In genomic region chr15:27671794-27672438, GRCh38 we compare ENCODE assay signal across 19 cellular contexts.
"Had no signal": no experiment of that assay in that cellular context is flagged by ENCODE, and none has a peak within 500 bp of the region (broad histone marks: within the 10 kb centered on the region; RNA-seq: fewer than 3 reads in every experiment).

No MANE protein-coding gene starts in this region.

- H3K27ac ChIP-seq: cardiac muscle cell, suprapubic skin, transverse colon, vagina had no signal

- H3K9me3 ChIP-seq: suprapubic skin, transverse colon, vagina had no signal

- H3K4me1 ChIP-seq: suprapubic skin, vagina had no signal

- H3K27me3 ChIP-seq: cardiac muscle cell, suprapubic skin, transverse colon, vagina had no signal

- H3K36me3 ChIP-seq: cardiac muscle cell, suprapubic skin, transverse colon, vagina had no signal

- ATAC-seq: activated CD4-positive, CD25-positive, alpha-beta regulatory T cell treated with anti-CD3 and anti-CD28 coated beads, Interleukin-2, amount 50 U/mL, for 24 hours; activated T-cell treated with anti-CD3 and anti-CD28 coated beads, Interleukin-2, amount 50 U/mL, for 4 hours; effector memory CD8-positive, alpha-beta T cell; left cardiac atrium had no signal

- DNase-seq: activated CD4-positive, alpha-beta T cell treated with anti-CD3 and anti-CD28 coated beads, Interleukin-2, amount 10 ng/mL, durations not matched to agents 7 days and 5 days; activated CD8-positive, alpha-beta memory T cell treated with anti-CD3 and anti-CD28 coated beads, Interleukin-2, amount 50 U/mL, for 4 hours; activated effector memory CD4-positive, alpha-beta T cell treated with anti-CD3 and anti-CD28 coated beads, Interleukin-2, amount 50 U/mL, for 16 hours; activated naive CD4-positive, alpha-beta T cell treated with anti-CD3 and anti-CD28 coated beads, Interleukin-2, amount 50 U/mL, for 16 hours; activated T-cell treated with anti-CD3 and anti-CD28 coated beads, Interleukin-2, amount 50 U/mL, for 4 hours; dermis blood vessel endothelial cell; effector memory CD8-positive, alpha-beta T cell; foreskin fibroblast; left cardiac atrium; naive B cell; stimulated activated CD4-positive, alpha-beta T cell treated with anti-CD3 and anti-CD28 coated beads, Interleukin-2, amount 100 ng/mL, for 48 hours; T-helper 1 cell; T1000; transverse colon had no signal

- H3K4me3 ChIP-seq: cardiac muscle cell, lung, suprapubic skin, transverse colon, vagina had no signal
